11 cellular contexts compared by ENCODE assay signal in genomic region chr20:32476684-32477593, GRCh38.
A peak's percentile ranks its signal among the peaks of the same experiment; 100 is the strongest.
DNase-seq lines count a peak whose midpoint lies in the region; ATAC-seq and TF ChIP-seq lines count a peak whose summit lies in the region.
"Had no signal": no experiment of that assay in that cellular context is flagged by ENCODE, and none has a peak within 500 bp of the region (broad histone marks: within the 10 kb centered on the region; RNA-seq: fewer than 3 reads in every experiment).

No MANE protein-coding gene starts in this region.

- no peak overlapping the region for H2AFZ ChIP-seq in GM23338
- H2AFZ ChIP-seq in MM.1S (ENCODE audit: low read length) = no peak overlapping the region

- H3K4me1 ChIP-seq in GM23338 (ENCODE audit: insufficient read depth) = peaks cover 74% of the 10 kb centered on the region
- H3K4me1 ChIP-seq in skeletal muscle tissue (ENCODE audit: control insufficient read depth in 3 of 3, insufficient read depth in 3 of 3, low read length in 3 of 3) = peaks cover 44 to 62% (median 59%) of the 10 kb centered on the region in 3 donors
- no peaks in the 10 kb centered on the region for H3K4me1 ChIP-seq in MM.1S (ENCODE audit: low read length)

- DNase-seq in GM23338 (ENCODE audit: low spot score) (no peak), left lobe of liver (ENCODE audit: low spot score) (no peak), MM.1S (no peak), NOMO-1 treated with DMSO at 0.1 percent for 48 hours (lab: John Stamatoyannopoulos, UW; ENCODE audit: unreplicated experiment) (no peak), Kasumi-1 (lab: John Stamatoyannopoulos, UW) (no peak)
- DNase-seq in activated naive CD4-positive, alpha-beta T cell treated with anti-CD3 and anti-CD28 coated beads, Interleukin-2, amount 50 U/mL, for 72 hours (ENCODE audit: low spot score in 2 of 2) = no peak
- DNase-seq: activated CD4-positive, alpha-beta T cell treated with anti-CD3 and anti-CD28 coated beads, Interleukin-2, amount 50 U/mL, for 1 hour; OCI-M1; stimulated activated naive B cell treated with anti-CD40 and anti-IgM and Interleukin-4, amounts not matched to agents 10 μg/mL and 1 μg/mL and 100 μg/mL, for 72 hours had no signal

- TF ChIP-seq CTCF in GM23338 (conservative IDR thresholded peaks at IDR 0.05; ENCODE audit: low read depth in 2 of 2) = no peak
- no peak for TF ChIP-seq CTCF in MM.1S (IDR thresholded peaks at IDR 0.05; ENCODE audit: low read length)

- peaks cover 73% of the 10 kb centered on the region for H3K4me1 Mint-ChIP-seq in GM23338

- H3K4me3 ChIP-seq in GM23338 (peak overlapping the region; percentile 53; the same call in 1 of the 2 replicates), skeletal muscle tissue (ENCODE audit: low read length in 3 of 3) (no peak overlapping the region), MM.1S (ENCODE audit: low read length) (no peak overlapping the region)

- no peaks in the 10 kb centered on the region for H3K9me2 ChIP-seq in GM23338 (ENCODE audit: insufficient read depth)
- no peaks in the 10 kb centered on the region for H3K9me2 ChIP-seq in MM.1S (replicated peaks; ENCODE audit: insufficient read depth, low read length)

- H4K20me1 ChIP-seq in GM23338 (replicated peaks; ENCODE audit: insufficient read depth) (peaks cover 66% of the 10 kb centered on the region), MM.1S (ENCODE audit: insufficient read depth, low read length) (no peaks in the 10 kb centered on the region)

- peak overlapping the region; percentile 82 for H3K27ac Mint-ChIP-seq in GM23338
- peak overlapping the region; percentile 21 to 73 for H3K27ac Mint-ChIP-seq in activated naive CD4-positive, alpha-beta T cell treated with anti-CD3 and anti-CD28 coated beads, Interleukin-2, amount 50 U/mL, for 72 hours

- H3K27ac ChIP-seq in GM23338 (ENCODE audit: low read depth) (no peak overlapping the region; the same call in 1 of the 2 replicates), skeletal muscle tissue (ENCODE audit: low read depth, low read length) (peak overlapping the region; percentile 25), MM.1S (ENCODE audit: low read length) (no peak overlapping the region)

- H3F3A ChIP-seq in GM23338 (replicated peaks; ENCODE audit: low read depth) (peaks cover 40% of the 10 kb centered on the region), MM.1S (ENCODE audit: insufficient read depth, low read length) (no peaks in the 10 kb centered on the region)

- peak overlapping the region in 2 of 3 donors; percentile 4 to 33 for H3K9ac ChIP-seq in skeletal muscle tissue (ENCODE audit: low read depth in 1 of 3, low read length in 3 of 3)
- no peak overlapping the region for H3K9ac ChIP-seq in MM.1S (ENCODE audit: low read length)

- peaks cover 93% of the 10 kb centered on the region for H3K79me2 ChIP-seq in GM23338 (replicated peaks; ENCODE audit: insufficient read depth)
- H3K79me2 ChIP-seq in MM.1S (ENCODE audit: low read length) = no peaks in the 10 kb centered on the region

- H3K9me3 Mint-ChIP-seq in GM23338 = no peaks in the 10 kb centered on the region
- no peaks in the 10 kb centered on the region for H3K9me3 Mint-ChIP-seq in activated naive CD4-positive, alpha-beta T cell treated with anti-CD3 and anti-CD28 coated beads, Interleukin-2, amount 50 U/mL, for 72 hours
- H3K9me3 Mint-ChIP-seq: stimulated activated naive B cell treated with anti-CD40 and anti-IgM and Interleukin-4, amounts not matched to agents 10 μg/mL and 1 μg/mL and 100 μg/mL, for 72 hours had no signal

- ATAC-seq in GM23338 (no peak), left lobe of liver (peak; percentile 6), HG02798 (IDR thresholded peaks at IDR 0.05; ENCODE audit: poor library complexity, unreplicated experiment) (no peak)
- ATAC-seq in activated naive CD4-positive, alpha-beta T cell treated with anti-CD3 and anti-CD28 coated beads, Interleukin-2, amount 50 U/mL, for 72 hours = peak in 1 of 2 donors; percentile 8

- peaks cover 9% of the 10 kb centered on the region; the same call in 1 of the 3 replicates for H3K36me3 Mint-ChIP-seq in GM23338 (ENCODE audit: low read depth)
- H3K36me3 Mint-ChIP-seq in activated naive CD4-positive, alpha-beta T cell treated with anti-CD3 and anti-CD28 coated beads, Interleukin-2, amount 50 U/mL, for 72 hours = no peaks in the 10 kb centered on the region

- H3K27me3 Mint-ChIP-seq in GM23338 (ENCODE audit: insufficient read depth, low read depth, poor library complexity) = peaks cover 10% of the 10 kb centered on the region

- peak overlapping the region; percentile 56; the same call in 1 of the 3 replicates for H3K4me3 Mint-ChIP-seq in GM23338
- H3K4me3 Mint-ChIP-seq: stimulated activated naive B cell treated with anti-CD40 and anti-IgM and Interleukin-4, amounts not matched to agents 10 μg/mL and 1 μg/mL and 100 μg/mL, for 72 hours had no signal

- H3K9me3 ChIP-seq in skeletal muscle tissue (ENCODE audit: control insufficient read depth in 3 of 3, low read length in 3 of 3) (no peaks in the 10 kb centered on the region), MM.1S (replicated peaks; ENCODE audit: insufficient read depth, low read length) (no peaks in the 10 kb centered on the region)

- H3K27me3 ChIP-seq in GM23338 (ENCODE audit: insufficient read depth) (no peaks in the 10 kb centered on the region), skeletal muscle tissue (ENCODE audit: control insufficient read depth in 3 of 3, insufficient read depth in 3 of 3, low read length in 3 of 3) (peaks cover 0 to 6% (median 5%) of the 10 kb centered on the region in 3 donors), MM.1S (replicated peaks; ENCODE audit: insufficient read depth, low read length) (no peaks in the 10 kb centered on the region)

- H3K4me2 ChIP-seq in GM23338 (peak overlapping the region; percentile 93), MM.1S (ENCODE audit: low read depth, low read length) (no peak overlapping the region)

- H3K36me3 ChIP-seq in GM23338 (ENCODE audit: insufficient read depth) (peaks cover 3% of the 10 kb centered on the region; the same call in 1 of the 2 replicates), skeletal muscle tissue (ENCODE audit: control insufficient read depth in 3 of 3, insufficient read depth in 3 of 3, low read length in 3 of 3) (no peaks in the 10 kb centered on the region), MM.1S (replicated peaks; ENCODE audit: insufficient read depth, low read length) (no peaks in the 10 kb centered on the region)

TF ChIP-seq in GM23338, 12 proteins besides CTCF, POLR2A, EP300 and RAD21 (continues in another document):
- TF ChIP-seq CREB1 (CRISPR knock-in tag; IDR thresholded peaks at IDR 0.05; ENCODE audit: low read depth) (no peak), ETS1 (IDR thresholded peaks at IDR 0.05) (no peak), ZNF114 (CRISPR knock-in tag; IDR thresholded peaks at IDR 0.05) (no peak), NANOG (IDR thresholded peaks at IDR 0.05; ENCODE audit: borderline replicate concordance) (no peak), ZNF331 (CRISPR knock-in tag; IDR thresholded peaks at IDR 0.05; ENCODE audit: low read depth) (no peak), EZH2phosphoT487 (IDR thresholded peaks at IDR 0.05; ENCODE audit: unreplicated experiment) (no peak), REST (IDR thresholded peaks at IDR 0.05; ENCODE audit: unreplicated experiment) (no peak)
